In genomic region chr3:168002786-168003368, GRCh38 we compare ENCODE assay signal across 10 cellular contexts.
A peak's percentile ranks its signal among the peaks of the same experiment; 100 is the strongest.
DNase-seq lines count a peak whose midpoint lies in the region; ATAC-seq and TF ChIP-seq lines count a peak whose summit lies in the region.
"Had no signal": no experiment of that assay in that cellular context is flagged by ENCODE, and none has a peak within 500 bp of the region (broad histone marks: within the 10 kb centered on the region; RNA-seq: fewer than 3 reads in every experiment).

No MANE protein-coding gene starts in this region.

- TF ChIP-seq CTCF in RWPE2 (IDR thresholded peaks at IDR 0.05; ENCODE audit: poor library complexity, severe bottlenecking) (no peak), fibroblast of mammary gland (conservative IDR thresholded peaks at IDR 0.05; ENCODE audit: control insufficient read depth, insufficient read depth, low read depth, low read length) (no peak), gastrocnemius medialis (IDR thresholded peaks at IDR 0.05 in 4 of 5, conservative IDR thresholded peaks at IDR 0.05 in 1 of 5) (no peak)

- H3K27ac ChIP-seq in RWPE2 (ENCODE audit: poor library complexity, severe bottlenecking) (no peak overlapping the region), gastrocnemius medialis (no peak overlapping the region)
- H3K27ac ChIP-seq: skin epidermis had no signal

- in situ Hi-C loops in gastrocnemius medialis (cut with MboI; ENCODE audit: low sequenced_read_pairs in 4 of 4), result no loop called here

- no peak for TF ChIP-seq POLR2A in gastrocnemius medialis (IDR thresholded peaks at IDR 0.05)

- H3K4me1 ChIP-seq in RWPE2 (ENCODE audit: insufficient read depth, poor library complexity, severe bottlenecking) (peaks cover 9% of the 10 kb centered on the region), gastrocnemius medialis (no peaks in the 10 kb centered on the region)

- intact Hi-C loops in gastrocnemius medialis (cut with DNase I; ENCODE audit: low total_unique reads), result no loop called here

- ATAC-seq in RWPE2 (ENCODE audit: low read depth) (peak; percentile 68; the same call in 2 of the 3 replicates), gastrocnemius medialis (no peak), HG03159 (IDR thresholded peaks at IDR 0.05; ENCODE audit: unreplicated experiment) (no peak)

- H3K27me3 ChIP-seq in RWPE2 (ENCODE audit: insufficient read depth, poor library complexity, severe bottlenecking), result peaks cover 11% of the 10 kb centered on the region
- H3K27me3 ChIP-seq in gastrocnemius medialis, result no peaks in the 10 kb centered on the region

- DNase-seq in COLO668 (lab: John Stamatoyannopoulos, UW; ENCODE audit: unreplicated experiment) (peak; percentile 32), HUDEP-2 (lab: John Stamatoyannopoulos, UW; ENCODE audit: unreplicated experiment in 76 of 76) (peak in 66 of 76 experiments; percentile 11 to 88 (median 46)), RWPE2 (ENCODE audit: low spot score) (peak; percentile 59), fibroblast of mammary gland (ENCODE audit: low read depth) (peak; percentile 73), NCI-H526 treated with DMSO at 0.1 percent for 48 hours (lab: John Stamatoyannopoulos, UW) (no peak), gastrocnemius medialis (no peak)
- DNase-seq in activated effector memory CD4-positive, alpha-beta T cell treated with anti-CD3 and anti-CD28 coated beads, Interleukin-2, amount 50 U/mL, for 16 hours, result no peak
- DNase-seq: CD4-positive, CD25-positive, alpha-beta regulatory T cell had no signal

- H3K4me3 ChIP-seq in RWPE2 (ENCODE audit: severe bottlenecking) (no peak overlapping the region), fibroblast of mammary gland (ENCODE audit: control insufficient read depth, low read depth, low read length) (no peak overlapping the region), gastrocnemius medialis (no peak overlapping the region)
- H3K4me3 ChIP-seq: skin epidermis had no signal

- no peaks in the 10 kb centered on the region for H3K36me3 ChIP-seq in RWPE2 (ENCODE audit: low read depth)
- H3K36me3 ChIP-seq in gastrocnemius medialis, result no peaks in the 10 kb centered on the region

- no peaks in the 10 kb centered on the region for H3K9me3 ChIP-seq in RWPE2 (ENCODE audit: severe bottlenecking)
- no peaks in the 10 kb centered on the region for H3K9me3 ChIP-seq in gastrocnemius medialis

Comparison
In these comparisons a context has a peak if more than half of its experiments do, and no peak if none do; other contexts are left out.
1. DNase-seq: peak in COLO668 (single experiment), HUDEP-2 (66 of 76), RWPE2 (single experiment) and fibroblast of mammary gland (single experiment); none in NCI-H526 treated with DMSO at 0.1 percent for 48 hours (single experiment), activated effector memory CD4-positive, alpha-beta T cell treated with anti-CD3 and anti-CD28 coated beads, Interleukin-2, amount 50 U/mL, for 16 hours (single experiment) and gastrocnemius medialis (0 of 2).